ENCODE assay signal across 9 cellular contexts in the genomic region with DNA sequence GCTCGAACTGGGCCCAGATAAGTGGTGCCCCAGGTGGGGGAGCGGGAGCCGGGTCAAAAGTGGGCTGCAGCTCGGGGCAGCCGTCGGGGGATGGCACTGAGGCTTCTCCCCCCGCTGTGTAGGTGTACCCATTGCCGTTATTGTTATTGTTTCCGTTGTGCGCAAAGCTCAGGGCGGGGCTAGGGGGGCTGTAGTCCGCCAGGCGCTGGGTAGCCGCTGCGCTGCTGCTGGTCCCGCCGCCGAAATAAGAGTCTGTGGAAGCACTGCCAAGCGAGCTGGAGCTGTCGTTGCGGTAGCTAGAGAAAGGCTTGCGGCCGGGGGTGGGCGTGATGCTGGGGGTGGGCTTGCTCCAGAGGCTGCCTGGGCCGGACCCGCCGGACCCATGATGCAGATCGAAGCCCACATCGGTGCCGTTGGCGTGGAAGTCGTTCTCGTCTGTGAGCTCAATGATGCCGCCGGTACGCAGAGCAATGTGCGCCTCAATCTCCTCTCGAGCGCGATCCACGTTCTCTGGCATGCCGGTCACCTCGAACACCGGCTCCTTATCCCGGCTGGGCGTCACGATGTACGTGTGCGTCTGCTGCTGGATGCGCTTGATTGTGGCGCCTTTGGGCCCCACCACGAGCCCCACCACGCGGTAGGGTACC. TPM values are rescaled to one million over a fixed set of nuclear protein-coding genes. Genes with fewer than 3 reads are reported as not detected.
DNase-seq lines count a peak whose midpoint lies in the region; ATAC-seq and TF ChIP-seq lines count a peak whose summit lies in the region.
"Had no signal": no experiment of that assay in that cellular context is flagged by ENCODE, and none has a peak within 500 bp of the region (broad histone marks: within the 10 kb centered on the region; RNA-seq: fewer than 3 reads in every experiment).

No MANE protein-coding gene starts in this region.

- TF ChIP-seq CTCF in GM12865 (IDR thresholded peaks at IDR 0.05; ENCODE audit: insufficient read depth, low read depth, low read length, missing control alignments) (no peak), glutamatergic neuron (IDR thresholded peaks at IDR 0.05; ENCODE audit: partially characterized antibody, unreplicated experiment) (no peak), sigmoid colon (IDR thresholded peaks at IDR 0.05) (no peak)

- H3K36me3 ChIP-seq in sigmoid colon = no peaks in the 10 kb centered on the region

- H3K4me3 Mint-ChIP-seq in activated CD4-positive, alpha-beta memory T cell treated with anti-CD3 and anti-CD28 coated beads, Interleukin-2, amount 10 ng/mL, durations not matched to agents 7 days and 5 days = peak overlapping the region; percentile 76
- H3K4me3 Mint-ChIP-seq in glutamatergic neuron (ENCODE audit: unreplicated experiment) = peak overlapping the region; percentile 99

- peaks cover 30% of the 10 kb centered on the region for H3K27me3 Mint-ChIP-seq in activated CD4-positive, alpha-beta memory T cell treated with anti-CD3 and anti-CD28 coated beads, Interleukin-2, amount 10 ng/mL, durations not matched to agents 7 days and 5 days
- H3K27me3 Mint-ChIP-seq in glutamatergic neuron (ENCODE audit: unreplicated experiment) = peaks cover 30% of the 10 kb centered on the region

- H3K4me1 ChIP-seq in sigmoid colon = peaks cover 0 to 47% (median 34%) of the 10 kb centered on the region in 4 donors

- H3K36me3 Mint-ChIP-seq in activated CD4-positive, alpha-beta memory T cell treated with anti-CD3 and anti-CD28 coated beads, Interleukin-2, amount 10 ng/mL, durations not matched to agents 7 days and 5 days (ENCODE audit: low read depth) = no peaks in the 10 kb centered on the region
- H3K36me3 Mint-ChIP-seq in glutamatergic neuron (ENCODE audit: unreplicated experiment) = peaks cover 4% of the 10 kb centered on the region

- H3K4me1 Mint-ChIP-seq in activated CD4-positive, alpha-beta memory T cell treated with anti-CD3 and anti-CD28 coated beads, Interleukin-2, amount 10 ng/mL, durations not matched to agents 7 days and 5 days = peaks cover 19% of the 10 kb centered on the region
- peaks cover 18% of the 10 kb centered on the region for H3K4me1 Mint-ChIP-seq in glutamatergic neuron (ENCODE audit: low read depth, unreplicated experiment)

- no peaks in the 10 kb centered on the region for H3K9me3 Mint-ChIP-seq in activated CD4-positive, alpha-beta memory T cell treated with anti-CD3 and anti-CD28 coated beads, Interleukin-2, amount 10 ng/mL, durations not matched to agents 7 days and 5 days
- H3K9me3 Mint-ChIP-seq in glutamatergic neuron (ENCODE audit: unreplicated experiment) = peaks cover 32% of the 10 kb centered on the region

- H3K9me3 ChIP-seq in sigmoid colon = no peaks in the 10 kb centered on the region

- ATAC-seq in HG03439 (IDR thresholded peaks at IDR 0.05; ENCODE audit: unreplicated experiment) (no peak), HG03097 (IDR thresholded peaks at IDR 0.05; ENCODE audit: low FRiP score, unreplicated experiment) (no peak)
- ATAC-seq: HCT116 had no signal

- POLR2A ChIA-PET in activated CD4-positive, alpha-beta memory T cell treated with anti-CD3 and anti-CD28 coated beads, Interleukin-2, amount 10 ng/mL, durations not matched to agents 7 days and 5 days (lab: Charles Lee) = no interaction called here

- H3K27ac ChIP-seq in sigmoid colon = peak overlapping the region; percentile 98

- WGBS in sigmoid colon, 2 donors = 45 to 46% methylated on average over 54 of the region's 54 CpGs

- peak overlapping the region; percentile 85; the same call in 1 of the 2 replicates for H3K4me3 ChIP-seq in GM12865 (ENCODE audit: low read depth, low read length)
- peak overlapping the region; percentile 73 to 96 (median 87) for H3K4me3 ChIP-seq in sigmoid colon

- intact Hi-C loops in sigmoid colon (cut with DNase I) = loop anchor here (10.0 kb wide), 2 partner anchors 499 to 1049 kb away; no protein-coding TSS in a partner anchor

- no peak for TF ChIP-seq EP300 in sigmoid colon (IDR thresholded peaks at IDR 0.05)

- DNase-seq in GM12865 (ENCODE audit: low read depth) (no peak), glutamatergic neuron (peak; percentile 35), sigmoid colon (peak; percentile 73), NCI-H2227 treated with DMSO at 0.1 percent for 48 hours (lab: John Stamatoyannopoulos, UW) (no peak), T-helper 9 cell (no peak)
- no peak for DNase-seq in activated CD4-positive, alpha-beta memory T cell treated with anti-CD3 and anti-CD28 coated beads, Interleukin-2, amount 10 ng/mL, durations not matched to agents 7 days and 5 days

- no peak overlapping the region for H3K27ac Mint-ChIP-seq in activated CD4-positive, alpha-beta memory T cell treated with anti-CD3 and anti-CD28 coated beads, Interleukin-2, amount 10 ng/mL, durations not matched to agents 7 days and 5 days
- peak overlapping the region; percentile 92 for H3K27ac Mint-ChIP-seq in glutamatergic neuron (ENCODE audit: unreplicated experiment)

- no peak for TF ChIP-seq POLR2A in sigmoid colon (IDR thresholded peaks at IDR 0.05)

- CTCF ChIA-PET in activated CD4-positive, alpha-beta memory T cell treated with anti-CD3 and anti-CD28 coated beads, Interleukin-2, amount 10 ng/mL, durations not matched to agents 7 days and 5 days (lab: Charles Lee) = no interaction called here

- H3K27me3 ChIP-seq in sigmoid colon = no peaks in the 10 kb centered on the region

RNA-seq across cellular contexts. Expression of a gene that starts 2.0 kb away (rescaled TPM):
- total RNA-seq in activated CD4-positive, alpha-beta memory T cell treated with anti-CD3 and anti-CD28 coated beads, Interleukin-2, amount 10 ng/mL, durations not matched to agents 7 days and 5 days = under 1 TPM; 0.91 to 0.93 TPM
- total RNA-seq in glutamatergic neuron (ENCODE audit: unreplicated experiment) (96.2 TPM), sigmoid colon (1 to 10 TPM; 3.5 to 5.8 (median 4.3) TPM)
- 1 to 10 TPM in 2 of 3 donors, under 1 TPM in 1; 0.23 to 1.2 (median 1.0) TPM for polyA plus RNA-seq in sigmoid colon

Comparison
In these comparisons a context has a peak if more than half of its experiments do, and no peak if none do; other contexts are left out.
1. DNase-seq: peak in glutamatergic neuron (single experiment) and sigmoid colon (single experiment); none in GM12865 (single experiment), activated CD4-positive, alpha-beta memory T cell treated with anti-CD3 and anti-CD28 coated beads, Interleukin-2, amount 10 ng/mL, durations not matched to agents 7 days and 5 days (single experiment), NCI-H2227 treated with DMSO at 0.1 percent for 48 hours (single experiment) and T-helper 9 cell (single experiment).
2. RNA of a gene that starts 2.0 kb away (total RNA-seq): 96.2 TPM in glutamatergic neuron (single experiment); 3.5 to 5.8 TPM in sigmoid colon and 0.91 to 0.93 TPM in activated CD4-positive, alpha-beta memory T cell treated with anti-CD3 and anti-CD28 coated beads, Interleukin-2, amount 10 ng/mL, durations not matched to agents 7 days and 5 days; every median in the first group is over 10 times any median in the second.